In genomic region chr7:47407821-47408674, GRCh38 we compare ENCODE assay signal across 22 cellular contexts.
A peak's percentile ranks its signal among the peaks of the same experiment; 100 is the strongest.
DNase-seq lines count a peak whose midpoint lies in the region; ATAC-seq and TF ChIP-seq lines count a peak whose summit lies in the region.
"Had no signal": no experiment of that assay in that cellular context is flagged by ENCODE, and none has a peak within 500 bp of the region (broad histone marks: within the 10 kb centered on the region; RNA-seq: fewer than 3 reads in every experiment).

No MANE protein-coding gene starts in this region.

- TF ChIP-seq CTCF in VCaP (conservative IDR thresholded peaks at IDR 0.05): no peak

- no peaks in the 10 kb centered on the region for H3K27me3 ChIP-seq in naive thymus-derived CD4-positive, alpha-beta T cell (ENCODE audit: control insufficient read depth in 2 of 2, insufficient read depth in 2 of 2, low read length in 2 of 2)
- H3K27me3 ChIP-seq: gastrocnemius medialis had no signal

- H3K4me3 ChIP-seq in naive thymus-derived CD4-positive, alpha-beta T cell (ENCODE audit: low read length): no peak overlapping the region
- H3K4me3 ChIP-seq: dorsolateral prefrontal cortex, gastrocnemius medialis had no signal

- POLR2A ChIA-PET in naive thymus-derived CD4-positive, alpha-beta T cell (lab: Charles Lee): no interaction called here

- no peak overlapping the region for H3K27ac Mint-ChIP-seq in naive thymus-derived CD4-positive, alpha-beta T cell
- H3K27ac Mint-ChIP-seq: activated T-helper 17 cell treated with anti-CD3 and anti-CD28 coated beads, Interleukin-2, amount 50 U/mL, for 72 hours had no signal

- intact Hi-C loops in posterior vena cava (cut with DNase I): no loop called here
- intact Hi-C loops in naive thymus-derived CD4-positive, alpha-beta T cell (cut with micrococcal nuclease): no loop called here

- H3K36me3 ChIP-seq in naive thymus-derived CD4-positive, alpha-beta T cell (ENCODE audit: control insufficient read depth in 2 of 3, insufficient read depth in 3 of 3, low read length in 3 of 3): no peaks in the 10 kb centered on the region

- peaks cover 0 to 10% (median 7%) of the 10 kb centered on the region in 7 donors for H3K4me1 Mint-ChIP-seq in naive thymus-derived CD4-positive, alpha-beta T cell
- H3K4me1 Mint-ChIP-seq: activated T-helper 17 cell treated with anti-CD3 and anti-CD28 coated beads, Interleukin-2, amount 50 U/mL, for 72 hours; IgD-negative memory B cell had no signal

- no peaks in the 10 kb centered on the region for H3K4me1 ChIP-seq in naive thymus-derived CD4-positive, alpha-beta T cell (ENCODE audit: control insufficient read depth in 2 of 2, insufficient read depth in 2 of 2, low read length in 2 of 2)

- DNase-seq in posterior vena cava (ENCODE audit: low spot score) (peak; percentile 56), ureter (ENCODE audit: low spot score) (peak; percentile 38), UCSD-AML1 (lab: John Stamatoyannopoulos, UW; ENCODE audit: unreplicated experiment) (no peak), foreskin melanocyte (no peak)
- DNase-seq in naive thymus-derived CD4-positive, alpha-beta T cell: no peak
- DNase-seq: activated CD4-positive, alpha-beta T cell treated with anti-CD3 and anti-CD28 coated beads for 1 hour; DND-41; mesendoderm; MM.1S; NCI-H1436 treated with DMSO at 0.1 percent for 48 hours; NCI-H2171; NCI-H69; substantia nigra had no signal

- H3K27me3 Mint-ChIP-seq in naive thymus-derived CD4-positive, alpha-beta T cell: no peaks in the 10 kb centered on the region
- H3K27me3 Mint-ChIP-seq: activated T-helper 17 cell treated with anti-CD3 and anti-CD28 coated beads, Interleukin-2, amount 50 U/mL, for 72 hours; IgD-negative memory B cell had no signal

- peak overlapping the region; percentile 88 for H3K27ac ChIP-seq in VCaP
- H3K27ac ChIP-seq in naive thymus-derived CD4-positive, alpha-beta T cell (ENCODE audit: low read depth, low read length): no peak overlapping the region
- H3K27ac ChIP-seq: dorsolateral prefrontal cortex, epithelial cell of prostate, gastrocnemius medialis, HL-60 had no signal

- H3K9me3 Mint-ChIP-seq in naive thymus-derived CD4-positive, alpha-beta T cell: peaks cover 0 to 1% (median 0%) of the 10 kb centered on the region in 11 donors
- H3K9me3 Mint-ChIP-seq: activated T-helper 17 cell treated with anti-CD3 and anti-CD28 coated beads, Interleukin-2, amount 50 U/mL, for 72 hours; IgD-negative memory B cell had no signal

- H3K4me3 Mint-ChIP-seq in naive thymus-derived CD4-positive, alpha-beta T cell: no peak overlapping the region
- H3K4me3 Mint-ChIP-seq: activated T-helper 17 cell treated with anti-CD3 and anti-CD28 coated beads, Interleukin-2, amount 50 U/mL, for 72 hours; IgD-negative memory B cell had no signal

- CTCF ChIA-PET in naive thymus-derived CD4-positive, alpha-beta T cell (lab: Charles Lee): no interaction called here

- H3K36me3 Mint-ChIP-seq in naive thymus-derived CD4-positive, alpha-beta T cell: no peaks in the 10 kb centered on the region

- peak; percentile 59 for ATAC-seq in esophagus mucosa
- ATAC-seq in naive thymus-derived CD4-positive, alpha-beta T cell: no peak
- ATAC-seq: activated T-helper 17 cell treated with anti-CD3 and anti-CD28 coated beads, Interleukin-2, amount 50 U/mL, for 72 hours; gastrocnemius medialis; Right ventricle myocardium inferior had no signal

- H3K9me3 ChIP-seq in naive thymus-derived CD4-positive, alpha-beta T cell (ENCODE audit: control insufficient read depth in 2 of 3, low read length in 3 of 3): no peaks in the 10 kb centered on the region
- H3K9me3 ChIP-seq: gastrocnemius medialis had no signal

Comparison
In these comparisons a context has a peak if more than half of its experiments do, and no peak if none do; other contexts are left out.
1. DNase-seq: peak in posterior vena cava (single experiment) and ureter (single experiment); none in naive thymus-derived CD4-positive, alpha-beta T cell (0 of 9), UCSD-AML1 (single experiment) and foreskin melanocyte (single experiment).